Comparison of ENCODE assay signal across 2 cellular contexts in the genomic region with DNA sequence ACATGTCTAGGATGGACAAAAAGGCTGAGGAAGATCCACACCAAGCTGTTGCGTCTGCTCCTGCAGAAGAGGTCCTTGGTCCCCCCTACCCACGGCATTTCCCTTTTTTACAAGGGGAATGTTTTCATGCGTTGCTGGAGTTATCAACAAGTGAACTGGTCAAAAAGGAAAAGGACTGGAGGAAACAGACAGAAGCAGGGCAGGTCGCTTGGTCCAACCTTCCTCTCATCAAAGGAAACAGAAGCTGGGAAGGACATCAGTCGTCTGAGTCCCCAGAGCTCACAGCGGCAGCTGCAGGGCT.
TF ChIP-seq lines count a peak whose summit lies in the region.

No MANE protein-coding gene starts in this region.

TF ChIP-seq in HEK293, 187 proteins besides CTCF, POLR2A, EP300 and RAD21 (continued from another document):
- TF ChIP-seq SCRT2 (tag by site-specific recombination; IDR thresholded peaks at IDR 0.05) = 0 out of 2 replicates have a peak, but pooled peaks have one; percentile 24

TF ChIP-seq in liver, 16 proteins besides CTCF, POLR2A, EP300 and RAD21 (continued from another document):
- TF ChIP-seq, protein P1, sequence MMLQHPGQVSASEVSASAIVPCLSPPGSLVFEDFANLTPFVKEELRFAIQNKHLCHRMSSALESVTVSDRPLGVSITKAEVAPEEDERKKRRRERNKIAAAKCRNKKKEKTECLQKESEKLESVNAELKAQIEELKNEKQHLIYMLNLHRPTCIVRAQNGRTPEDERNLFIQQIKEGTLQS (IDR thresholded peaks at IDR 0.05) = no peak
- TF ChIP-seq EGR1 (IDR thresholded peaks at IDR 0.05; ENCODE audit: low read depth in 2 of 2) (no peak), FOXA2 (IDR thresholded peaks at IDR 0.05) (no peak), GABPA (IDR thresholded peaks at IDR 0.05 in 1 of 2, conservative IDR thresholded peaks at IDR 0.05 in 1 of 2) (no peak), NR2F2 (IDR thresholded peaks at IDR 0.05) (no peak), HNF4A (conservative IDR thresholded peaks at IDR 0.05) (no peak), JUND (IDR thresholded peaks at IDR 0.05) (no peak)
- TF ChIP-seq, protein P2, sequence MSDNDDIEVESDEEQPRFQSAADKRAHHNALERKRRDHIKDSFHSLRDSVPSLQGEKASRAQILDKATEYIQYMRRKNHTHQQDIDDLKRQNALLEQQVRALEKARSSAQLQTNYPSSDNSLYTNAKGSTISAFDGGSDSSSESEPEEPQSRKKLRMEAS (IDR thresholded peaks at IDR 0.05) = no peak
- TF ChIP-seq, protein P3, sequence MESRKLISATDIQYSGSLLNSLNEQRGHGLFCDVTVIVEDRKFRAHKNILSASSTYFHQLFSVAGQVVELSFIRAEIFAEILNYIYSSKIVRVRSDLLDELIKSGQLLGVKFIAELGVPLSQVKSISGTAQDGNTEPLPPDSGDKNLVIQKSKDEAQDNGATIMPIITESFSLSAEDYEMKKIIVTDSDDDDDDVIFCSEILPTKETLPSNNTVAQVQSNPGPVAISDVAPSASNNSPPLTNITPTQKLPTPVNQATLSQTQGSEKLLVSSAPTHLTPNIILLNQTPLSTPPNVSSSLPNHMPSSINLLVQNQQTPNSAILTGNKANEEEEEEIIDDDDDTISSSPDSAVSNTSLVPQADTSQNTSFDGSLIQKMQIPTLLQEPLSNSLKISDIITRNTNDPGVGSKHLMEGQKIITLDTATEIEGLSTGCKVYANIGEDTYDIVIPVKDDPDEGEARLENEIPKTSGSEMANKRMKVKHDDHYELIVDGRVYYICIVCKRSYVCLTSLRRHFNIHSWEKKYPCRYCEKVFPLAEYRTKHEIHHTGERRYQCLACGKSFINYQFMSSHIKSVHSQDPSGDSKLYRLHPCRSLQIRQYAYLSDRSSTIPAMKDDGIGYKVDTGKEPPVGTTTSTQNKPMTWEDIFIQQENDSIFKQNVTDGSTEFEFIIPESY (IDR thresholded peaks at IDR 0.05) = no peak
